ENCODE assay signal across 9 cellular contexts in the genomic region with DNA sequence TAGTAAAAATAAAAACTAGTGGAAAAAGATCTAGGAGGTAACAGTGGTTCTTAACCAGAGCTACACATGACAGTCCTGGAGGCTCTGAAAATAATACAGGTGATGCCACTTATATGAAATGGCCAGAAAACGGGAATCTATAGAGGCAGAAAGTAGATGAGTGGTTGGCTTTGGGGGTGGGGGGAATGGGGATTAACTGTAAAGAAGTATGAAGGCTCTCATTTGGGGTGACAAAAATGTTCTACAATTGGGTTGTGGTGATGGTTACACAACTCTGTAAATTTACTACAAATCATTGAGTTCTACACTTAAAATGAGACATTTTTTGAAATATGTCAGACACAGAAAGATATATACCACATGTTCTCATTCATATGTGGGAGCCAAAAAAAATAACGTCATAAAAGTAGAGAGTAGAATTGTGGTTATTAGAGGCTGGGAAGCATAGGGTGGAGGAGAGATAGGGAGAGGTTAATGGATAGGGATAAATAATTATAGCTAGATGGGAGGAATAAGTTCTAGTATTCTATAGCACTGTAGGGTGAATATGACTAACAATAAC. TPM values are rescaled to one million over a fixed set of nuclear protein-coding genes. Genes with fewer than 3 reads are reported as not detected.
DNase-seq lines count a peak whose midpoint lies in the region; ATAC-seq and TF ChIP-seq lines count a peak whose summit lies in the region.
"Had no signal": no experiment of that assay in that cellular context is flagged by ENCODE, and none has a peak within 500 bp of the region (broad histone marks: within the 10 kb centered on the region; RNA-seq: fewer than 3 reads in every experiment).

No MANE protein-coding gene starts in this region.

- intact Hi-C loops in CD14-positive monocyte (cut with micrococcal nuclease), result no loop called here

- no peak overlapping the region for H3K4me3 Mint-ChIP-seq in CD14-positive monocyte

- H3K27ac Mint-ChIP-seq in CD14-positive monocyte, result peak overlapping the region in 4 of 7 donors; percentile 12 to 80 (median 46)

- H3K9me3 ChIP-seq in RWPE2 (ENCODE audit: severe bottlenecking), result no peaks in the 10 kb centered on the region
- H3K9me3 ChIP-seq in skeletal muscle satellite cell (replicated peaks; ENCODE audit: low read length), result no peaks in the 10 kb centered on the region

- no peaks in the 10 kb centered on the region for H3K36me3 ChIP-seq in RWPE2 (ENCODE audit: low read depth)
- H3K36me3 ChIP-seq in skeletal muscle satellite cell (ENCODE audit: insufficient read depth, low read length), result no peaks in the 10 kb centered on the region

- no peak for TF ChIP-seq CTCF in CD14-positive monocyte (IDR thresholded peaks at IDR 0.05)
- TF ChIP-seq CTCF in RWPE2 (IDR thresholded peaks at IDR 0.05; ENCODE audit: poor library complexity, severe bottlenecking), result no peak
- no peak for TF ChIP-seq CTCF in fibroblast of pulmonary artery (IDR thresholded peaks at IDR 0.05; ENCODE audit: low read length, missing control alignments)

- no peaks in the 10 kb centered on the region for H3K9me3 Mint-ChIP-seq in CD14-positive monocyte

- H3K4me1 Mint-ChIP-seq in CD14-positive monocyte, result peaks cover 80% of the 10 kb centered on the region

- H3K27ac ChIP-seq in RWPE2 (ENCODE audit: poor library complexity, severe bottlenecking), result peak overlapping the region; percentile 92

- H3K4me1 ChIP-seq in RWPE2 (ENCODE audit: insufficient read depth, poor library complexity, severe bottlenecking) (peaks cover 52% of the 10 kb centered on the region), skeletal muscle satellite cell (ENCODE audit: control insufficient read depth, insufficient read depth, low read length) (peaks cover 84% of the 10 kb centered on the region)

- TF ChIP-seq POLR2A in GM18505 (IDR thresholded peaks at IDR 0.05; ENCODE audit: borderline replicate concordance, extremely low read depth, insufficient read depth, insufficient read length), result no peak

- ATAC-seq in RWPE2 (ENCODE audit: low read depth) (no peak), HG02884 (IDR thresholded peaks at IDR 0.05; ENCODE audit: unreplicated experiment) (no peak), GM18505 (IDR thresholded peaks at IDR 0.05; ENCODE audit: unreplicated experiment) (no peak)

- H3K4me3 ChIP-seq in RWPE2 (ENCODE audit: severe bottlenecking) (no peak overlapping the region), fibroblast of pulmonary artery (replicated peaks; ENCODE audit: low read depth, low read length) (no peak overlapping the region), skeletal muscle satellite cell (ENCODE audit: low read length) (no peak overlapping the region)

- peak overlapping the region; percentile 71 for H3K4me2 ChIP-seq in skeletal muscle satellite cell (ENCODE audit: low read length)

- no peaks in the 10 kb centered on the region for H3K27me3 ChIP-seq in RWPE2 (ENCODE audit: insufficient read depth, poor library complexity, severe bottlenecking)
- H3K27me3 ChIP-seq in skeletal muscle satellite cell (ENCODE audit: control insufficient read depth, insufficient read depth, low read length), result no peaks in the 10 kb centered on the region

- no peaks in the 10 kb centered on the region for H3K27me3 Mint-ChIP-seq in CD14-positive monocyte (ENCODE audit: low read depth in 3 of 3)

- DNase-seq in CD14-positive monocyte (ENCODE audit: low spot score), result no peak
- DNase-seq in RWPE2 (ENCODE audit: low spot score), result no peak
- peak; percentile 51 for DNase-seq in fibroblast of pulmonary artery (ENCODE audit: low read depth)
- no peak for DNase-seq in GM03348 (ENCODE audit: low spot score)
- DNase-seq in NCI-H1092 treated with DMSO at 0.1 percent for 48 hours (lab: John Stamatoyannopoulos, UW), result no peak
- DNase-seq: NCI-H2227 treated with DMSO at 0.1 percent for 48 hours had no signal

- peak overlapping the region; percentile 84 for H3K9ac ChIP-seq in skeletal muscle satellite cell (ENCODE audit: low read depth, low read length)

- peaks cover 0 to 16% of the 10 kb centered on the region in 2 donors for H3K36me3 Mint-ChIP-seq in CD14-positive monocyte

RNA-seq across cellular contexts. Expression of a gene that starts 25.7 kb away (rescaled TPM):
- 10 to 100 TPM; 26.5 to 38.4 TPM for polyA plus RNA-seq in CD14-positive monocyte
- total RNA-seq in skeletal muscle satellite cell (2012; rRNA removed), result 24.1 and 27.3 TPM in 2 replicates
